29 cellular contexts compared by ENCODE assay signal in the genomic region with DNA sequence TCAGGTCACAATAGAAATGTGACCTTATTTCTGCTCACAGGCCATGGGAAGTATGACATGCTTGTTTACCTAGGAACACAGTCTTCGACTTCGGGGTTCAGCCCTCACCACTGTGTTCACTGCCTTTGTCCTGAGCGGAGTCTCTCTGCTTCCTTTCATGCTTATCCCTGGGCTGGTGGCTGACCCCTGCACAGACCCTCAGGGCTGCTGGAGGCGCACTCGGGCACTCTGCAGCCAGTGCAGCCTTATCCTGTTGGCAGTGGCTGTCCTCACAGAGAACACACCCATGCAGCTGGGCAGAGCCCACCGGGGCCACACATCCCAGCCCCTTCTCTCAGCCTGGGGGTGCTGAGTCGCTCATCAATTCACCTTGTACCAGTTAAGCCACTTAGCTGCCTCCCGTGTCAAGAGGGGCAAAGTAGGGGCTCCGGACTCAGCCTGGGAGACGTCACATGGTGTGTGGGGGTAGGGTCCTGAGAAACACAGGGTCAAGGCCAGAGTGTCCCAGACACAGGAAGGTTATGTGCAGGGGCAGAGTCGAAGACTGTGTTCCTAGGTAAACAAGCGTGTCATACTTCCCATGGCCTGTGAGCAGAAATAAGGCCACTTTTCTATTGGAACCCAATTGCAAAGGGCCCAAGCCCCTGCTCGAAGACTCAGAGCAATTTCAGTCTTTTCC.
DNase-seq lines count a peak whose midpoint lies in the region; ATAC-seq, FAIRE-seq and TF ChIP-seq lines count a peak whose summit lies in the region.
"Had no signal": no experiment of that assay in that cellular context is flagged by ENCODE, and none has a peak within 500 bp of the region (broad histone marks: within the 10 kb centered on the region; RNA-seq: fewer than 3 reads in every experiment).

No MANE protein-coding gene starts in this region.

- WGBS in HepG2 (ENCODE audit: low lambda C conversion rate): 76% methylated on average over 9 of the region's 13 CpGs

- peak overlapping the region; percentile 70 for H3K27ac ChIP-seq in angular gyrus (ENCODE audit: low read depth, low read length)
- no peak overlapping the region for H3K27ac ChIP-seq in HepG2 (ENCODE audit: extremely low read length, insufficient read depth, low read length)
- H3K27ac ChIP-seq in lower lobe of right lung: no peak overlapping the region
- no peak overlapping the region for H3K27ac ChIP-seq in CD4-positive, alpha-beta T cell (ENCODE audit: low read depth, low read length)
- H3K27ac ChIP-seq: epithelial cell of prostate, heart left ventricle had no signal

- H3K4me3 Mint-ChIP-seq in activated T-cell treated with anti-CD3 and anti-CD28 coated beads, Interleukin-2, amount 50 U/mL, for 24 hours: no peak overlapping the region
- H3K4me3 Mint-ChIP-seq in CD4-positive, alpha-beta T cell: no peak overlapping the region
- H3K4me3 Mint-ChIP-seq: activated CD4-positive, alpha-beta T cell treated with anti-CD3 and anti-CD28 coated beads, Interleukin-2, amount 10 ng/mL, durations not matched to agents 7 days and 5 days; activated naive CD8-positive, alpha-beta T cell; activated T-helper 17 cell treated with anti-CD3 and anti-CD28 coated beads, Interleukin-2, amount 50 U/mL, for 72 hours; B cell; naive thymus-derived CD8-positive, alpha-beta T cell; type B pancreatic cell had no signal

- DNase-seq in activated T-cell treated with anti-CD3 and anti-CD28 coated beads, Interleukin-2, amount 50 U/mL, for 24 hours: peak; percentile 25
- no peak for DNase-seq in activated T-cell treated with anti-CD3 and anti-CD28 coated beads, Interleukin-2, amount 50 U/mL, for 1 hour
- DNase-seq in HepG2 (ENCODE audit: low spot score) (no peak), ureter (ENCODE audit: low spot score) (peak; percentile 20), NCI-H526 treated with DMSO at 0.1 percent for 48 hours (lab: John Stamatoyannopoulos, UW) (no peak), lower lobe of right lung (no peak)
- no peak for DNase-seq in CD4-positive, alpha-beta T cell
- DNase-seq: activated CD4-positive, alpha-beta T cell treated with anti-CD3 and anti-CD28 coated beads, Interleukin-2, amount 10 ng/mL, durations not matched to agents 7 days and 5 days; central memory CD4-positive, alpha-beta T cell; COR-L47; GF-D8; heart left ventricle; left cardiac atrium; naive thymus-derived CD8-positive, alpha-beta T cell; NCI-H1048; NCI-H1694 treated with DMSO at 0.1 percent for 48 hours; NCI-H2171 treated with DMSO at 0.1 percent for 48 hours; NCI-H524 treated with DMSO at 0.1 percent for 48 hours; right cardiac atrium; RPMI8226; stimulated activated naive CD8-positive, alpha-beta T cell treated with anti-CD3 and anti-CD28 coated beads, Interleukin-15, Interleukin-2, amounts not matched to agents 100 U/mL and 50 U/mL, for 24 hours had no signal

- no peak for TF ChIP-seq EP300 in HepG2 (IDR thresholded peaks at IDR 0.05; ENCODE audit: low read depth in 2 of 2, low read length in 2 of 2)
- TF ChIP-seq EP300 in HepG2 (CRISPR knock-in tag; IDR thresholded peaks at IDR 0.05; ENCODE audit: borderline replicate concordance): no peak

- no peaks in the 10 kb centered on the region for H3K27me3 Mint-ChIP-seq in activated T-cell treated with anti-CD3 and anti-CD28 coated beads, Interleukin-2, amount 50 U/mL, for 24 hours
- no peaks in the 10 kb centered on the region for H3K27me3 Mint-ChIP-seq in CD4-positive, alpha-beta T cell
- H3K27me3 Mint-ChIP-seq: activated CD4-positive, alpha-beta T cell treated with anti-CD3 and anti-CD28 coated beads, Interleukin-2, amount 10 ng/mL, durations not matched to agents 7 days and 5 days; activated naive CD8-positive, alpha-beta T cell; activated T-helper 17 cell treated with anti-CD3 and anti-CD28 coated beads, Interleukin-2, amount 50 U/mL, for 72 hours; B cell; naive thymus-derived CD8-positive, alpha-beta T cell had no signal

- no peaks in the 10 kb centered on the region for H3K79me2 ChIP-seq in HepG2 (ENCODE audit: insufficient read depth, low read length)

- no peak overlapping the region for H3K4me2 ChIP-seq in HepG2 (ENCODE audit: low read depth, low read length)

- H3K9me3 ChIP-seq in HepG2 (ENCODE audit: low read length) (no peaks in the 10 kb centered on the region), lower lobe of right lung (no peaks in the 10 kb centered on the region)
- no peaks in the 10 kb centered on the region for H3K9me3 ChIP-seq in CD4-positive, alpha-beta T cell (ENCODE audit: control insufficient read depth, low read length)
- H3K9me3 ChIP-seq: heart left ventricle had no signal

- H3K36me3 ChIP-seq in HepG2 (replicated peaks in 1 of 2; ENCODE audit: control insufficient read depth in 1 of 2, insufficient read depth in 2 of 2, low read length in 2 of 2) (no peaks in the 10 kb centered on the region), lower lobe of right lung (no peaks in the 10 kb centered on the region)

- H3K27ac Mint-ChIP-seq in activated T-cell treated with anti-CD3 and anti-CD28 coated beads, Interleukin-2, amount 50 U/mL, for 24 hours: no peak overlapping the region
- H3K27ac Mint-ChIP-seq in CD4-positive, alpha-beta T cell: no peak overlapping the region
- H3K27ac Mint-ChIP-seq: activated CD4-positive, alpha-beta T cell treated with anti-CD3 and anti-CD28 coated beads, Interleukin-2, amount 10 ng/mL, durations not matched to agents 7 days and 5 days; activated naive CD8-positive, alpha-beta T cell; activated T-helper 17 cell treated with anti-CD3 and anti-CD28 coated beads, Interleukin-2, amount 50 U/mL, for 72 hours; B cell; type B pancreatic cell had no signal

- CTCF ChIA-PET in HepG2 (lab: Yijun Ruan, JAX; ENCODE audit: low intra/inter-chr PET ratio, low total read pairs): no interaction called here
- CTCF ChIA-PET in CD4-positive, alpha-beta T cell (lab: Charles Lee): no interaction called here

- H2AFZ ChIP-seq in HepG2 (ENCODE audit: low read length): no peak overlapping the region

- peaks cover 46% of the 10 kb centered on the region for H3K36me3 Mint-ChIP-seq in activated T-cell treated with anti-CD3 and anti-CD28 coated beads, Interleukin-2, amount 50 U/mL, for 24 hours (ENCODE audit: low read depth)
- peaks cover 10% of the 10 kb centered on the region for H3K36me3 Mint-ChIP-seq in CD4-positive, alpha-beta T cell (ENCODE audit: low read depth)
- H3K36me3 Mint-ChIP-seq: type B pancreatic cell had no signal

- POLR2A ChIA-PET in HepG2 (lab: Yijun Ruan, JAX): no interaction called here
- POLR2A ChIA-PET in CD4-positive, alpha-beta T cell (lab: Charles Lee): no interaction called here

- H3K9me3 Mint-ChIP-seq in activated T-cell treated with anti-CD3 and anti-CD28 coated beads, Interleukin-2, amount 50 U/mL, for 24 hours: no peaks in the 10 kb centered on the region
- H3K9me3 Mint-ChIP-seq in CD4-positive, alpha-beta T cell: no peaks in the 10 kb centered on the region
- H3K9me3 Mint-ChIP-seq: activated CD4-positive, alpha-beta T cell treated with anti-CD3 and anti-CD28 coated beads, Interleukin-2, amount 10 ng/mL, durations not matched to agents 7 days and 5 days; activated T-helper 17 cell treated with anti-CD3 and anti-CD28 coated beads, Interleukin-2, amount 50 U/mL, for 72 hours; naive thymus-derived CD8-positive, alpha-beta T cell; type B pancreatic cell had no signal

- no peak for FAIRE-seq in HepG2 (lab: Jason Lieb, UNC)
- FAIRE-seq: A204.1, astrocyte had no signal

- ATAC-seq in HepG2 (peak; percentile 19; the same call in 2 of the 3 replicates), lower lobe of right lung (no peak)
- ATAC-seq in CD4-positive, alpha-beta T cell (ENCODE audit: poor library complexity): no peak
- ATAC-seq: activated T-helper 17 cell treated with anti-CD3 and anti-CD28 coated beads, Interleukin-2, amount 50 U/mL, for 72 hours; heart left ventricle; left cardiac atrium; naive thymus-derived CD8-positive, alpha-beta T cell; right cardiac atrium; stimulated activated naive CD8-positive, alpha-beta T cell treated with anti-CD3 and anti-CD28 coated beads, Interleukin-15, Interleukin-2, amounts not matched to agents 100 U/mL and 50 U/mL, for 24 hours had no signal

- in situ Hi-C loops in HepG2 (cut with HindIII; ENCODE audit: extremely low pct_ligation_motif_present, low pct_unique_long_range_greater_than_20kb): no loop called here

- TF ChIP-seq POLR2A in HepG2 (IDR thresholded peaks at IDR 0.05; ENCODE audit: insufficient read depth in 1 of 2, low read depth in 2 of 2, low read length in 2 of 2): no peak

- no peak overlapping the region for H3K4me3 ChIP-seq in HepG2 (replicated peaks in 1 of 3; ENCODE audit: insufficient read depth in 1 of 3, low read depth in 2 of 3, low read length in 3 of 3)
- H3K4me3 ChIP-seq in lower lobe of right lung: no peak overlapping the region
- H3K4me3 ChIP-seq: heart left ventricle had no signal

- intact Hi-C loops in HepG2 (cut with micrococcal nuclease; ENCODE audit: unreplicated experiment) (no loop called here), lower lobe of right lung (cut with DNase I) (no loop called here)
- intact Hi-C loops in CD4-positive, alpha-beta T cell (cut with DNase I, micrococcal nuclease): loop anchor here in 1 of 2 experiments (10.0 kb wide), 1 partner anchor 154 kb away; no protein-coding TSS in a partner anchor

- TF ChIP-seq RAD21 in HepG2 (CRISPR knock-in tag; IDR thresholded peaks at IDR 0.05): no peak

- H3K4me1 Mint-ChIP-seq in activated T-cell treated with anti-CD3 and anti-CD28 coated beads, Interleukin-2, amount 50 U/mL, for 24 hours (ENCODE audit: low read depth): peaks cover 50% of the 10 kb centered on the region
- H3K4me1 Mint-ChIP-seq in CD4-positive, alpha-beta T cell (ENCODE audit: low read depth): peaks cover 43% of the 10 kb centered on the region

- H4K20me1 ChIP-seq in HepG2 (ENCODE audit: insufficient read depth, low read length): no peaks in the 10 kb centered on the region

- H3K27me3 ChIP-seq in HepG2 (ENCODE audit: control insufficient read depth in 1 of 2, insufficient read depth in 2 of 2, low read length in 2 of 2) (no peaks in the 10 kb centered on the region), lower lobe of right lung (ENCODE audit: low read depth) (no peaks in the 10 kb centered on the region)
- H3K27me3 ChIP-seq in CD4-positive, alpha-beta T cell (ENCODE audit: control insufficient read depth, insufficient read depth, low read length): no peaks in the 10 kb centered on the region
- H3K27me3 ChIP-seq: heart left ventricle had no signal

- H3K4me1 ChIP-seq in HepG2 (ENCODE audit: insufficient read depth, low read length) (peaks cover 8% of the 10 kb centered on the region; the same call in 1 of the 2 replicates), lower lobe of right lung (peaks cover 15% of the 10 kb centered on the region)

- no peak overlapping the region for H3K9ac ChIP-seq in HepG2 (ENCODE audit: insufficient read depth, low read depth, low read length)

- TF ChIP-seq CTCF in HepG2 (CRISPR knock-in tag; IDR thresholded peaks at IDR 0.05) (no peak), lower lobe of right lung (IDR thresholded peaks at IDR 0.05) (no peak)
- no peak for TF ChIP-seq CTCF in CD4-positive, alpha-beta T cell (IDR thresholded peaks at IDR 0.05)

- no TSS peak for BruUV-seq in HepG2 (replicated peaks; lab: Mats Ljungman, UMichigan)

TF ChIP-seq in HepG2, 621 proteins besides CTCF, POLR2A, EP300 and RAD21 (continues in another document):
- TF ChIP-seq ZBTB7B (CRISPR knock-in tag; IDR thresholded peaks at IDR 0.05) (no peak), ARID2 (CRISPR knock-in tag; IDR thresholded peaks at IDR 0.05; ENCODE audit: borderline replicate concordance) (no peak), FLYWCH1 (CRISPR knock-in tag; IDR thresholded peaks at IDR 0.05) (no peak)

Comparison
In these comparisons a context has a peak if more than half of its experiments do, and no peak if none do; other contexts are left out.
1. DNase-seq: peak in activated T-cell treated with anti-CD3 and anti-CD28 coated beads, Interleukin-2, amount 50 U/mL, for 24 hours (single experiment) and ureter (single experiment); none in activated T-cell treated with anti-CD3 and anti-CD28 coated beads, Interleukin-2, amount 50 U/mL, for 1 hour (single experiment), HepG2 (single experiment), NCI-H526 treated with DMSO at 0.1 percent for 48 hours (single experiment), lower lobe of right lung (single experiment) and CD4-positive, alpha-beta T cell (0 of 10).